In the genomic region with DNA sequence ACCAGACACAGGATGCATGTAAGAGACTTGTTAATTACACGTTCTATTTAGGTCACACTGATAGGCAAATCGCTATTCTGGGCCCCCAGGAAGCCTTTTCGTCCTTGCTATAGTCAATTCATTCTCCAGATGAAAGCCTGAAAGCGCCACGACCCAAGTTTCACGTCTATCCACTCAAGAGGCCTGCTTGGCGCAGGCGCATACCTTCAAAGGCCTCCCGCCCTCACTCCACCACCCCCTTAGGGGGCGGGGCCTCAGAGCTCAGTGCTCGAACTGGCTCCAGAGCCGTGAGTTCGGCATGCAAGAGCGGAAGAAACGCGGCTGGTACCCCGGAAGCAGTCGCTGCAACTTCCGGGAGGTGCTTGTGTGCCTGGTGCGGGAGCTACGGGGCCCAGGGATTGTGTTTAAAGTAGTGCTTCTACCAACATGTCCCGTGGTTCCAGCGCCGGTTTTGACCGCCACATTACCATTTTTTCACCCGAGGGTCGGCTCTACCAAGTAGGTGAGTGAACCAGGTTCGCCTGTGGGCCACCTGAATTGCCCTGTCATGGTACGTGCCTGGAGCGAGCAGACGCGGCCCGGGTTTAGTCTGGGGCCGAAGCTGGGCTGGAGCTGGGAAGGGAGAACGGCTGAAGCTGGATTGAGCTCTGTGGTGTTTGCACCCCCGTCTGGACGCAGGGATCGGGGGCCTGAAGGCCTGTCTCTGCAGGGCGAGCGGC, we compare ENCODE assay signal across 8 cellular contexts. TPM values are rescaled to one million over a fixed set of nuclear protein-coding genes. Genes with fewer than 3 reads are reported as not detected.
DNase-seq lines count a peak whose midpoint lies in the region; ATAC-seq and TF ChIP-seq lines count a peak whose summit lies in the region.

A gene (plus strand): TSS at position 332 of the 719 bp plus-strand sequence. CDS start 95 bp downstream, at position 427.

- intact Hi-C loops in activated CD4-positive, alpha-beta memory T cell treated with anti-CD3 and anti-CD28 coated beads for 36 hours (cut with micrococcal nuclease), result loop anchor here (1.0 to 5.0 kb wide), 11 partner anchors 9 to 419 kb away; a partner anchor contains a TSS

- under 1% methylated on average over 40 of the region's 40 CpGs for WGBS in liver

- no peaks in the 10 kb centered on the region for H3K27me3 ChIP-seq in liver (ENCODE audit: control insufficient read depth in 4 of 4, insufficient read depth in 4 of 4, low read length in 3 of 4)

- H3K27me3 Mint-ChIP-seq in activated CD4-positive, alpha-beta memory T cell treated with anti-CD3 and anti-CD28 coated beads for 36 hours, result no peaks in the 10 kb centered on the region

- CTCF ChIA-PET in activated CD4-positive, alpha-beta memory T cell treated with anti-CD3 and anti-CD28 coated beads for 36 hours (lab: Charles Lee), result interaction anchor here (0.6 to 3.4 kb wide), 10 partner anchors 8 to 311 kb away, joined by 3 to 31 read pairs (median 4); a partner anchor contains a TSS

- peak within 1 kb of the TSS; percentile 97 for H3K27ac Mint-ChIP-seq in activated CD4-positive, alpha-beta memory T cell treated with anti-CD3 and anti-CD28 coated beads for 36 hours

- H3K36me3 ChIP-seq in liver (ENCODE audit: control insufficient read depth in 4 of 4, insufficient read depth in 3 of 4, low read depth in 1 of 4, low read length in 3 of 4), result no peaks in the 10 kb centered on the region

- peaks cover 3 to 54% (median 33%) of the 10 kb centered on the region in 4 donors for H3K4me1 ChIP-seq in liver (ENCODE audit: control insufficient read depth in 4 of 4, insufficient read depth in 4 of 4, low read length in 3 of 4)

- peak within 1 kb of the TSS; percentile 75 to 86 for H3K27ac ChIP-seq in liver (ENCODE audit: low read depth in 1 of 2, low read length in 2 of 2)

- no peak for TF ChIP-seq CTCF in liver (IDR thresholded peaks at IDR 0.05; ENCODE audit: low read depth, low read length, missing input control)

- H3K4me1 Mint-ChIP-seq in activated CD4-positive, alpha-beta memory T cell treated with anti-CD3 and anti-CD28 coated beads for 36 hours (ENCODE audit: low read depth), result peaks cover 50% of the 10 kb centered on the region

- peaks cover 29% of the 10 kb centered on the region for H3K36me3 Mint-ChIP-seq in activated CD4-positive, alpha-beta memory T cell treated with anti-CD3 and anti-CD28 coated beads for 36 hours

- H3K9ac ChIP-seq in liver (ENCODE audit: low read depth in 1 of 2, low read length in 2 of 2), result peak within 1 kb of the TSS; percentile 77 to 92

- H3K9me3 Mint-ChIP-seq in activated CD4-positive, alpha-beta memory T cell treated with anti-CD3 and anti-CD28 coated beads for 36 hours, result no peaks in the 10 kb centered on the region

- TF ChIP-seq RAD21 in liver (IDR thresholded peaks at IDR 0.05), result peak; percentile 59 to 73

- POLR2A ChIA-PET in activated CD4-positive, alpha-beta memory T cell treated with anti-CD3 and anti-CD28 coated beads for 36 hours (lab: Charles Lee), result interaction anchor here (0.8 to 4.2 kb wide), 22 partner anchors 9 to 310 kb away, joined by 3 to 147 read pairs (median 5); a partner anchor contains a TSS

- DNase-seq in CD1c-positive myeloid dendritic cell (ENCODE audit: extremely low spot score) (peak; percentile 100), NCI-H82 treated with DMSO at 0.1 percent for 48 hours (lab: John Stamatoyannopoulos, UW; ENCODE audit: unreplicated experiment) (peak; percentile 81), dermis microvascular lymphatic vessel endothelial cell (ENCODE audit: low read depth in 2 of 2) (peak; percentile 95 to 99)
- peak; percentile 100 for DNase-seq in activated CD4-positive, alpha-beta memory T cell treated with anti-CD3 and anti-CD28 coated beads for 36 hours
- peak; percentile 99 for DNase-seq in stimulated activated CD4-positive, alpha-beta T cell treated with anti-CD3 and anti-CD28 coated beads, Interleukin-4, amount 100 ng/mL, for 24 hours

- ATAC-seq in GM19438 (IDR thresholded peaks at IDR 0.05; ENCODE audit: low read depth, unreplicated experiment) (peak; percentile 80), HG03575 (IDR thresholded peaks at IDR 0.05; ENCODE audit: extremely low read depth, insufficient number of reproducible peaks, low FRiP score, unreplicated experiment) (peak; percentile 73)

- peak within 1 kb of the TSS; percentile 99 for H3K4me3 Mint-ChIP-seq in activated CD4-positive, alpha-beta memory T cell treated with anti-CD3 and anti-CD28 coated beads for 36 hours

- peak within 1 kb of the TSS; percentile 68 to 85 (median 68) for H3K4me3 ChIP-seq in liver (ENCODE audit: low read depth in 1 of 3, low read length in 3 of 3)

- no peaks in the 10 kb centered on the region for H3K9me3 ChIP-seq in liver (ENCODE audit: control insufficient read depth in 4 of 4, low read length in 3 of 4)

TF ChIP-seq in liver, 16 proteins besides CTCF, POLR2A, EP300 and RAD21:
- TF ChIP-seq, protein P1, sequence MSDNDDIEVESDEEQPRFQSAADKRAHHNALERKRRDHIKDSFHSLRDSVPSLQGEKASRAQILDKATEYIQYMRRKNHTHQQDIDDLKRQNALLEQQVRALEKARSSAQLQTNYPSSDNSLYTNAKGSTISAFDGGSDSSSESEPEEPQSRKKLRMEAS (IDR thresholded peaks at IDR 0.05), result peak; percentile 87
- TF ChIP-seq, protein P2, sequence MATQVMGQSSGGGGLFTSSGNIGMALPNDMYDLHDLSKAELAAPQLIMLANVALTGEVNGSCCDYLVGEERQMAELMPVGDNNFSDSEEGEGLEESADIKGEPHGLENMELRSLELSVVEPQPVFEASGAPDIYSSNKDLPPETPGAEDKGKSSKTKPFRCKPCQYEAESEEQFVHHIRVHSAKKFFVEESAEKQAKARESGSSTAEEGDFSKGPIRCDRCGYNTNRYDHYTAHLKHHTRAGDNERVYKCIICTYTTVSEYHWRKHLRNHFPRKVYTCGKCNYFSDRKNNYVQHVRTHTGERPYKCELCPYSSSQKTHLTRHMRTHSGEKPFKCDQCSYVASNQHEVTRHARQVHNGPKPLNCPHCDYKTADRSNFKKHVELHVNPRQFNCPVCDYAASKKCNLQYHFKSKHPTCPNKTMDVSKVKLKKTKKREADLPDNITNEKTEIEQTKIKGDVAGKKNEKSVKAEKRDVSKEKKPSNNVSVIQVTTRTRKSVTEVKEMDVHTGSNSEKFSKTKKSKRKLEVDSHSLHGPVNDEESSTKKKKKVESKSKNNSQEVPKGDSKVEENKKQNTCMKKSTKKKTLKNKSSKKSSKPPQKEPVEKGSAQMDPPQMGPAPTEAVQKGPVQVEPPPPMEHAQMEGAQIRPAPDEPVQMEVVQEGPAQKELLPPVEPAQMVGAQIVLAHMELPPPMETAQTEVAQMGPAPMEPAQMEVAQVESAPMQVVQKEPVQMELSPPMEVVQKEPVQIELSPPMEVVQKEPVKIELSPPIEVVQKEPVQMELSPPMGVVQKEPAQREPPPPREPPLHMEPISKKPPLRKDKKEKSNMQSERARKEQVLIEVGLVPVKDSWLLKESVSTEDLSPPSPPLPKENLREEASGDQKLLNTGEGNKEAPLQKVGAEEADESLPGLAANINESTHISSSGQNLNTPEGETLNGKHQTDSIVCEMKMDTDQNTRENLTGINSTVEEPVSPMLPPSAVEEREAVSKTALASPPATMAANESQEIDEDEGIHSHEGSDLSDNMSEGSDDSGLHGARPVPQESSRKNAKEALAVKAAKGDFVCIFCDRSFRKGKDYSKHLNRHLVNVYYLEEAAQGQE (IDR thresholded peaks at IDR 0.05), result peak; percentile 76
- TF ChIP-seq HNF4A (conservative IDR thresholded peaks at IDR 0.05), result peak; percentile 34 to 49
- peak; percentile 30 for TF ChIP-seq NR2F2 (IDR thresholded peaks at IDR 0.05)
- TF ChIP-seq GABPA (IDR thresholded peaks at IDR 0.05 in 1 of 2, conservative IDR thresholded peaks at IDR 0.05 in 1 of 2), result peak; percentile 97 to 100
- TF ChIP-seq RXRA (IDR thresholded peaks at IDR 0.05), result peak; percentile 62 to 69
- TF ChIP-seq EGR1 (IDR thresholded peaks at IDR 0.05; ENCODE audit: low read depth in 2 of 2), result peak; percentile 78 to 82
- TF ChIP-seq, protein P3, sequence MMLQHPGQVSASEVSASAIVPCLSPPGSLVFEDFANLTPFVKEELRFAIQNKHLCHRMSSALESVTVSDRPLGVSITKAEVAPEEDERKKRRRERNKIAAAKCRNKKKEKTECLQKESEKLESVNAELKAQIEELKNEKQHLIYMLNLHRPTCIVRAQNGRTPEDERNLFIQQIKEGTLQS (IDR thresholded peaks at IDR 0.05), result peak; percentile 31
- TF ChIP-seq FOXA2 (IDR thresholded peaks at IDR 0.05), result no peak
- no peak for TF ChIP-seq HNF4G (IDR thresholded peaks at IDR 0.05)
- TF ChIP-seq, protein P4, sequence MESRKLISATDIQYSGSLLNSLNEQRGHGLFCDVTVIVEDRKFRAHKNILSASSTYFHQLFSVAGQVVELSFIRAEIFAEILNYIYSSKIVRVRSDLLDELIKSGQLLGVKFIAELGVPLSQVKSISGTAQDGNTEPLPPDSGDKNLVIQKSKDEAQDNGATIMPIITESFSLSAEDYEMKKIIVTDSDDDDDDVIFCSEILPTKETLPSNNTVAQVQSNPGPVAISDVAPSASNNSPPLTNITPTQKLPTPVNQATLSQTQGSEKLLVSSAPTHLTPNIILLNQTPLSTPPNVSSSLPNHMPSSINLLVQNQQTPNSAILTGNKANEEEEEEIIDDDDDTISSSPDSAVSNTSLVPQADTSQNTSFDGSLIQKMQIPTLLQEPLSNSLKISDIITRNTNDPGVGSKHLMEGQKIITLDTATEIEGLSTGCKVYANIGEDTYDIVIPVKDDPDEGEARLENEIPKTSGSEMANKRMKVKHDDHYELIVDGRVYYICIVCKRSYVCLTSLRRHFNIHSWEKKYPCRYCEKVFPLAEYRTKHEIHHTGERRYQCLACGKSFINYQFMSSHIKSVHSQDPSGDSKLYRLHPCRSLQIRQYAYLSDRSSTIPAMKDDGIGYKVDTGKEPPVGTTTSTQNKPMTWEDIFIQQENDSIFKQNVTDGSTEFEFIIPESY (IDR thresholded peaks at IDR 0.05), result peak; percentile 34
- TF ChIP-seq TAF1 (conservative IDR thresholded peaks at IDR 0.05), result peak; percentile 75
- peak; percentile 82 for TF ChIP-seq SP1 (IDR thresholded peaks at IDR 0.05)
- TF ChIP-seq YY1 (IDR thresholded peaks at IDR 0.05), result peak; percentile 61
- TF ChIP-seq FOXA1 (IDR thresholded peaks at IDR 0.05), result no peak
- TF ChIP-seq JUND (IDR thresholded peaks at IDR 0.05), result peak in 1 of 2 donors; percentile 39

RNA-seq across cellular contexts. Expression of the gene that starts here (rescaled TPM):
- 100 to 1,000 TPM; 407 to 425 TPM for total RNA-seq in activated CD4-positive, alpha-beta memory T cell treated with anti-CD3 and anti-CD28 coated beads for 36 hours
- 190 and 213 TPM in 2 replicates for total RNA-seq in dermis microvascular lymphatic vessel endothelial cell
- total RNA-seq in liver, result 100 to 1,000 TPM in 1 of 2 donors, 10 to 100 TPM in 1; 91.5 to 106 TPM
- polyA plus RNA-seq in liver, result 100 to 1,000 TPM in 1 of 2 donors, 10 to 100 TPM in 1; 87.5 to 151 TPM

Comparison
In these comparisons a context has a peak if more than half of its experiments do, and no peak if none do; other contexts are left out.
1. Peak in every context shown above with its lines: DNase-seq, ATAC-seq, H3K4me3 ChIP-seq and H3K27ac ChIP-seq.